Comparison of ENCODE assay signal across 9 cellular contexts in genomic region chr11:59983212-59983611, GRCh38. TPM values are rescaled to one million over a fixed set of nuclear protein-coding genes. Genes with fewer than 3 reads are reported as not detected.
"Had no signal": no experiment of that assay in that cellular context is flagged by ENCODE, and none has a peak within 500 bp of the region (broad histone marks: within the 10 kb centered on the region; RNA-seq: fewer than 3 reads in every experiment).

No MANE protein-coding gene starts in this region.

- FAIRE-seq: H1, H54 had no signal

- H3K4me3 ChIP-seq: GM23338 had no signal

- ATAC-seq: GM23338 had no signal

- DNase-seq: H9, HCEC 1CT, KG1 had no signal

- H2AFZ ChIP-seq: GM23338 had no signal

- H3K27ac ChIP-seq: HL-60 had no signal

- H3K4me2 ChIP-seq: GM23338 had no signal

RNA-seq across cellular contexts. Expression of gene OOSP4A, which starts 19.4 kb away (rescaled TPM):
- total RNA-seq: GM23338, H1, H9, HT1080 had no signal
- polyA plus RNA-seq: GM23338, H1, IgD-negative memory B cell had no signal

RNA-seq across cellular contexts. Expression of gene OOSP4B, which starts 33.8 kb away (rescaled TPM):
- total RNA-seq: GM23338, H1, H9, HT1080 had no signal
- polyA plus RNA-seq: GM23338, H1, IgD-negative memory B cell had no signal

RNA-seq across cellular contexts. Expression of gene OOSP1, which starts 45.0 kb away (rescaled TPM):
- total RNA-seq: GM23338, H1, H9, HT1080 had no signal
- polyA plus RNA-seq: GM23338, H1, IgD-negative memory B cell had no signal

RNA-seq across cellular contexts. Expression of gene OOSP2, which starts 57.0 kb away (rescaled TPM):
- total RNA-seq: GM23338, H1, H9, HT1080 had no signal
- polyA plus RNA-seq: GM23338, H1, IgD-negative memory B cell had no signal
